In the genomic region with DNA sequence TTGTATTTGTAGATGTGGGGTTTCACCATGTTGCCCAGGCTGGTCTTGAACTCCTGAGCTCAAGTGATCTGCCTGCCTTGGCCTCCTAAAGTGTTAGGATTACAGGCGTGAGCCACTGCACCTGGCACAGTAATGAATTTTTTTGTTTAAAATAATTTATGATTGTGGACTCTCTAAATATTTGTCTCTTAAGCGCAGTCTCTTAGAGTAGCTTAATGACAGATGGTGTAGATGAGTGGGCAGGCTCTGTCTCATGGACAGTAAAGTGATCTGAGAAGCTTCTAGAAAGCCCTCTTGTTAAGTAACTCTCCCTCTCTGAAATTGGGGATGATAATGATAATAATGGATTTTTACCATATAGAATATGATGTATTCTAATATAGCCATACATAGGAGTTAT, we compare ENCODE assay signal across 17 cellular contexts.
"Had no signal": no experiment of that assay in that cellular context is flagged by ENCODE, and none has a peak within 500 bp of the region (broad histone marks: within the 10 kb centered on the region; RNA-seq: fewer than 3 reads in every experiment).

No MANE protein-coding gene starts in this region.

- H3K4me3 Mint-ChIP-seq: activated B cell treated with CpG ODN at 0.5 μM for 24 hours; activated CD4-positive, alpha-beta T cell treated with anti-CD3 and anti-CD28 coated beads, Interleukin-2, amount 10 ng/mL, durations not matched to agents 24 days and 14 days; activated naive CD4-positive, alpha-beta T cell treated with anti-CD3 and anti-CD28 coated beads, Interleukin-2, amount 50 U/mL, for 24 hours; natural killer cell treated with Interleukin-12 subunit alpha and Interleukin-12 subunit beta and Interleukin-15 and Interleukin-18, amount 100 ng/mL, for 72 hours; stimulated activated effector memory CD8-positive, alpha-beta T cell treated with anti-CD3 and anti-CD28 coated beads, Interleukin-12 subunit alpha, Interleukin-12 subunit beta, amount 100 ng/mL, for 72 hours had no signal

- H3K27me3 Mint-ChIP-seq: activated B cell treated with CpG ODN at 0.5 μM for 24 hours; activated CD4-positive, alpha-beta T cell treated with anti-CD3 and anti-CD28 coated beads, Interleukin-2, amount 10 ng/mL, durations not matched to agents 24 days and 14 days; activated naive CD4-positive, alpha-beta T cell treated with anti-CD3 and anti-CD28 coated beads, Interleukin-2, amount 50 U/mL, for 24 hours; natural killer cell treated with Interleukin-12 subunit alpha and Interleukin-12 subunit beta and Interleukin-15 and Interleukin-18, amount 100 ng/mL, for 72 hours; progenitor cell of endocrine pancreas had no signal

- DNase-seq: activated B cell treated with CpG ODN at 0.5 μM for 24 hours; activated CD4-positive, alpha-beta T cell treated with anti-CD3 and anti-CD28 coated beads, Interleukin-2, amount 10 ng/mL, durations not matched to agents 24 days and 14 days; activated CD8-positive, alpha-beta memory T cell treated with anti-CD3 and anti-CD28 coated beads for 24 hours; caudate nucleus; colonic mucosa; heart right ventricle; islet precursor cell; left lung; nucleus accumbens; right cardiac atrium; tibial artery; uterus had no signal

- ATAC-seq: heart right ventricle; left lung; natural killer cell treated with Interleukin-12 subunit alpha and Interleukin-12 subunit beta and Interleukin-15 and Interleukin-18, amount 100 ng/mL, for 72 hours; right cardiac atrium; stimulated activated effector memory CD8-positive, alpha-beta T cell treated with anti-CD3 and anti-CD28 coated beads, Interleukin-12 subunit alpha, Interleukin-12 subunit beta, amount 100 ng/mL, for 72 hours had no signal

- H3K4me3 ChIP-seq: colonic mucosa, heart right ventricle, left lung, smooth muscle cell, tibial artery, uterus had no signal

- H3K4me1 Mint-ChIP-seq: activated B cell treated with CpG ODN at 0.5 μM for 24 hours; activated CD4-positive, alpha-beta T cell treated with anti-CD3 and anti-CD28 coated beads, Interleukin-2, amount 10 ng/mL, durations not matched to agents 24 days and 14 days; activated naive CD4-positive, alpha-beta T cell treated with anti-CD3 and anti-CD28 coated beads, Interleukin-2, amount 50 U/mL, for 24 hours; stimulated activated effector memory CD8-positive, alpha-beta T cell treated with anti-CD3 and anti-CD28 coated beads, Interleukin-12 subunit alpha, Interleukin-12 subunit beta, amount 100 ng/mL, for 72 hours had no signal

- H3K27ac Mint-ChIP-seq: activated B cell treated with CpG ODN at 0.5 μM for 24 hours; activated CD4-positive, alpha-beta T cell treated with anti-CD3 and anti-CD28 coated beads, Interleukin-2, amount 10 ng/mL, durations not matched to agents 24 days and 14 days; activated naive CD4-positive, alpha-beta T cell treated with anti-CD3 and anti-CD28 coated beads, Interleukin-2, amount 50 U/mL, for 24 hours; natural killer cell treated with Interleukin-12 subunit alpha and Interleukin-12 subunit beta and Interleukin-15 and Interleukin-18, amount 100 ng/mL, for 72 hours; progenitor cell of endocrine pancreas; stimulated activated effector memory CD8-positive, alpha-beta T cell treated with anti-CD3 and anti-CD28 coated beads, Interleukin-12 subunit alpha, Interleukin-12 subunit beta, amount 100 ng/mL, for 72 hours had no signal

- H3K9me3 Mint-ChIP-seq: activated B cell treated with CpG ODN at 0.5 μM for 24 hours; activated CD4-positive, alpha-beta T cell treated with anti-CD3 and anti-CD28 coated beads, Interleukin-2, amount 10 ng/mL, durations not matched to agents 24 days and 14 days; activated naive CD4-positive, alpha-beta T cell treated with anti-CD3 and anti-CD28 coated beads, Interleukin-2, amount 50 U/mL, for 24 hours; natural killer cell treated with Interleukin-12 subunit alpha and Interleukin-12 subunit beta and Interleukin-15 and Interleukin-18, amount 100 ng/mL, for 72 hours; stimulated activated effector memory CD8-positive, alpha-beta T cell treated with anti-CD3 and anti-CD28 coated beads, Interleukin-12 subunit alpha, Interleukin-12 subunit beta, amount 100 ng/mL, for 72 hours had no signal

- H3K36me3 Mint-ChIP-seq: natural killer cell treated with Interleukin-12 subunit alpha and Interleukin-12 subunit beta and Interleukin-15 and Interleukin-18, amount 100 ng/mL, for 72 hours had no signal
